ENCODE assay signal across 8 cellular contexts in genomic region chr11:17991799-17992433, GRCh38. TPM values are rescaled to one million over a fixed set of nuclear protein-coding genes. Genes with fewer than 3 reads are reported as not detected.
DNase-seq lines count a peak whose midpoint lies in the region; FAIRE-seq and TF ChIP-seq lines count a peak whose summit lies in the region.

No MANE protein-coding gene starts in this region.

- TF ChIP-seq CTCF in GM10266 (IDR thresholded peaks at IDR 0.05; ENCODE audit: control insufficient read depth, insufficient read depth, low read depth, missing control alignments) (peak; percentile 74), HFF-Myc (IDR thresholded peaks at IDR 0.05; ENCODE audit: low read depth, low read length, missing control alignments) (peak; percentile 84)

- H3K9me3 ChIP-seq in mesenchymal stem cell (ENCODE audit: control insufficient read depth, low read length): no peaks in the 10 kb centered on the region

- H4K91ac ChIP-seq in mesenchymal stem cell (ENCODE audit: low read length): no peak overlapping the region

- no peak overlapping the region for H3K23ac ChIP-seq in mesenchymal stem cell (ENCODE audit: low read length in 2 of 2)

- no peak overlapping the region for H3K14ac ChIP-seq in mesenchymal stem cell (ENCODE audit: low read length in 2 of 2)

- H2AFZ ChIP-seq in mesenchymal stem cell (ENCODE audit: low read depth, low read length): no peak overlapping the region

- no peak overlapping the region for H3K4ac ChIP-seq in mesenchymal stem cell (ENCODE audit: low read depth in 1 of 2, low read length in 2 of 2)

- H2BK15ac ChIP-seq in mesenchymal stem cell (ENCODE audit: low read depth, poor library complexity, severe bottlenecking): no peak overlapping the region

- H4K8ac ChIP-seq in mesenchymal stem cell (ENCODE audit: low read length): no peak overlapping the region

- no peak overlapping the region for H2BK5ac ChIP-seq in mesenchymal stem cell (ENCODE audit: low read depth, low read length, poor library complexity, severe bottlenecking)

- no peaks in the 10 kb centered on the region for H3K4me1 ChIP-seq in mesenchymal stem cell (ENCODE audit: control insufficient read depth, insufficient read depth, low read depth, low read length)

- no peak overlapping the region for H2BK12ac ChIP-seq in mesenchymal stem cell (ENCODE audit: low read length in 2 of 2)

- DNase-seq in GM10266 (ENCODE audit: extremely low spot score): peak; percentile 57
- no peak for DNase-seq in HFF-Myc (ENCODE audit: extremely low read depth, low read depth)
- peak; percentile 65 for DNase-seq in NCI-H1105 (lab: John Stamatoyannopoulos, UW)
- DNase-seq in T-helper 9 cell: peak; percentile 27
- peak; percentile 77 for DNase-seq in dermis blood vessel endothelial cell
- peak; percentile 65 for DNase-seq in mesenchymal stem cell
- peak; percentile 52 for DNase-seq in urothelium cell line (ENCODE audit: low spot score)

- H2AK5ac ChIP-seq in mesenchymal stem cell (ENCODE audit: low read length, severe bottlenecking): no peak overlapping the region

- H3K27me3 ChIP-seq in mesenchymal stem cell (ENCODE audit: control insufficient read depth in 1 of 2, insufficient read depth in 1 of 2, low read length in 2 of 2): no peaks in the 10 kb centered on the region

- no peaks in the 10 kb centered on the region for H3K79me1 ChIP-seq in mesenchymal stem cell (replicated peaks; ENCODE audit: low read length, poor library complexity, severe bottlenecking)

- no peak overlapping the region for H2BK120ac ChIP-seq in mesenchymal stem cell (ENCODE audit: low read depth, low read length)

- H3K9ac ChIP-seq in mesenchymal stem cell (ENCODE audit: low read length): no peak overlapping the region

- peaks cover 0 to 32% of the 10 kb centered on the region in 2 experiments for H3K36me3 ChIP-seq in mesenchymal stem cell (ENCODE audit: control insufficient read depth in 1 of 2, insufficient read depth in 2 of 2, low read depth in 1 of 2, low read length in 2 of 2)

- H3K4me3 ChIP-seq in HFF-Myc (replicated peaks; ENCODE audit: low read depth, low read length): no peak overlapping the region
- H3K4me3 ChIP-seq in mesenchymal stem cell (ENCODE audit: insufficient read depth in 1 of 2, low read depth in 1 of 2, low read length in 2 of 2): no peak overlapping the region

- peak; percentile 94 for FAIRE-seq in A204.1 (lab: Jason Lieb, UNC)
- no peak for FAIRE-seq in urothelium cell line (lab: Jason Lieb, UNC)

- 69% methylated on average over 4 of the region's 4 CpGs for WGBS in mesenchymal stem cell

- no peak overlapping the region for H3K27ac ChIP-seq in mesenchymal stem cell (ENCODE audit: low read length, poor library complexity, severe bottlenecking)

- no peak overlapping the region for H3K18ac ChIP-seq in mesenchymal stem cell (ENCODE audit: low read depth in 1 of 2, low read length in 2 of 2)

- no peak overlapping the region for H3K4me2 ChIP-seq in mesenchymal stem cell (ENCODE audit: low read length, poor library complexity, severe bottlenecking)

RNA-seq across cellular contexts. Expression of gene SERGEF, which starts 20.9 kb away (rescaled TPM):
- 17.0 and 18.4 TPM in 2 replicates for total RNA-seq in dermis blood vessel endothelial cell
- polyA plus RNA-seq in mesenchymal stem cell (2013, experiment 1 of 2): 22.3 TPM
- 22.9 TPM for polyA plus RNA-seq in mesenchymal stem cell (2013, experiment 2 of 2)

RNA-seq across cellular contexts. Expression of gene TPH1, which starts 54.2 kb away (rescaled TPM):
- total RNA-seq in dermis blood vessel endothelial cell: under 0.01 TPM in 1 of 2 replicates, not detected in the other
- polyA plus RNA-seq in mesenchymal stem cell (2013, experiment 1 of 2): 0.03 TPM
- 0.03 TPM for polyA plus RNA-seq in mesenchymal stem cell (2013, experiment 2 of 2)
